In the genomic region with DNA sequence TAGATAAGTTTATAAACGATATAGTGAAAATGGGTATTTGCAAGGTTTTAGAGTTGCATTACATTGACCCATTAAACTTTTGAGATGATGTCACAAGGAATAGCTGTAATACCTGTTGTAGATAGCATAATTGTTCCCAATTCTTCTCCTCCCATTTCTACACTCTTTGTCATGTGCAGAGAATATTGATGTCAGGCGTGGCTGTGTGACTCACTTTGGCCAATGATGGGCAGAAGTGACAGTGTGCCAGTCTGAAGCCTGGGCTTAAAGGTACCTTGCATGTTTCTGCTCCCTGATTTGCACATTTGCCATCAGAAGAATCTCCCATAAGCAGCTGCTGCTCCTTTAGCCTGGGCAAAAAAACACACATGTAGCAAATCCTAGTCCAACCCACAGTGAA, we compare ENCODE assay signal across 26 cellular contexts. TPM values are rescaled to one million over a fixed set of nuclear protein-coding genes. Genes with fewer than 3 reads are reported as not detected.
DNase-seq lines count a peak whose midpoint lies in the region; ATAC-seq, FAIRE-seq and TF ChIP-seq lines count a peak whose summit lies in the region.
"Had no signal": no experiment of that assay in that cellular context is flagged by ENCODE, and none has a peak within 500 bp of the region (broad histone marks: within the 10 kb centered on the region; RNA-seq: fewer than 3 reads in every experiment).

No MANE protein-coding gene starts in this region.

- no peaks in the 10 kb centered on the region for H3K27me3 ChIP-seq in sigmoid colon
- H3K27me3 ChIP-seq: BLaER1 had no signal

- DNase-seq in D721Med (ENCODE audit: insufficient read length, low spot score) (no peak), LHCN-M2 (ENCODE audit: low read depth) (peak; percentile 42), epithelial cell of prostate (ENCODE audit: low read depth, low spot score) (no peak), myocyte (ENCODE audit: low read depth) (peak; percentile 50), left lobe of liver (ENCODE audit: low spot score) (no peak), sigmoid colon (no peak), NCI-H748 (lab: John Stamatoyannopoulos, UW; ENCODE audit: unreplicated experiment) (no peak)
- no peak for DNase-seq in stimulated activated CD4-positive, alpha-beta T cell treated with anti-CD3 and anti-CD28 coated beads, Interleukin-4, amount 100 ng/mL, for 24 hours
- DNase-seq: CD4-positive, CD25-positive, alpha-beta regulatory T cell; DMS53; Karpas-422; MV-4-11; NCI-H1105; NCI-H146; NCI-H1930; NCI-H2107; NCI-H524; NCI-H774; SHP77 had no signal

- TF ChIP-seq POLR2A in sigmoid colon (IDR thresholded peaks at IDR 0.05), result no peak

- FAIRE-seq in D721Med (lab: Jason Lieb, UNC), result peak; percentile 96
- FAIRE-seq: A204.1, GM18507 had no signal

- intact Hi-C loops in sigmoid colon (cut with DNase I), result no loop called here

- no peaks in the 10 kb centered on the region for H3K9me3 ChIP-seq in sigmoid colon
- H3K9me3 ChIP-seq: BLaER1 had no signal

- H3K27ac ChIP-seq in epithelial cell of prostate (peak overlapping the region; percentile 17), sigmoid colon (no peak overlapping the region)
- H3K27ac ChIP-seq: BLaER1, SK-N-MC had no signal

- WGBS in sigmoid colon, 2 donors, result 56 to 91% methylated on average over 2 of the region's 2 CpGs

- TF ChIP-seq CTCF in D721Med (IDR thresholded peaks at IDR 0.05; ENCODE audit: insufficient read depth, missing control alignments), result no peak
- TF ChIP-seq CTCF in sigmoid colon (IDR thresholded peaks at IDR 0.05), result no peak

- H3K36me3 ChIP-seq in sigmoid colon, result no peaks in the 10 kb centered on the region
- H3K36me3 ChIP-seq: BLaER1 had no signal

- no peak overlapping the region for H3K4me3 ChIP-seq in sigmoid colon
- H3K4me3 ChIP-seq: BLaER1, SK-N-MC had no signal

- H3K4me1 ChIP-seq in sigmoid colon, result peaks cover 0 to 6% (median 0%) of the 10 kb centered on the region in 4 donors
- H3K4me1 ChIP-seq: BLaER1 had no signal

- TF ChIP-seq EP300 in sigmoid colon (IDR thresholded peaks at IDR 0.05), result no peak

- no peak for ATAC-seq in left lobe of liver

RNA-seq across cellular contexts. Expression of a gene that starts 26.9 kb away (rescaled TPM):
- 54.9 and 92.6 TPM in 2 replicates for total RNA-seq in LHCN-M2 (2014; rRNA removed)
- 179 TPM for polyA plus RNA-seq in LHCN-M2 (2012)
- 5.6 and 8.6 TPM in 2 replicates for total RNA-seq in myocyte
- 5.0 TPM for polyA plus RNA-seq in myocyte (2012)
- total RNA-seq in left lobe of liver, result 5.8 TPM
- total RNA-seq in sigmoid colon, result 10 to 100 TPM; 38.9 to 61.1 (median 48.9) TPM
- polyA plus RNA-seq in sigmoid colon, result 1 to 10 TPM in 1 of 3 donors, under 1 TPM in 2; 0.23 to 2.4 (median 0.60) TPM
- total RNA-seq: CD4-positive, CD25-positive, alpha-beta regulatory T cell; G401; H4; HT-29 had no signal
- polyA plus RNA-seq: CD4-positive, CD25-positive, alpha-beta regulatory T cell had no signal

Comparison
In these comparisons a context has a peak if more than half of its experiments do, and no peak if none do; other contexts are left out.
1. DNase-seq: peak in LHCN-M2 (single experiment) and myocyte (single experiment); none in D721Med (single experiment), epithelial cell of prostate (single experiment), stimulated activated CD4-positive, alpha-beta T cell treated with anti-CD3 and anti-CD28 coated beads, Interleukin-4, amount 100 ng/mL, for 24 hours (single experiment), left lobe of liver (single experiment), sigmoid colon (single experiment) and NCI-H748 (single experiment).